26 cellular contexts compared by ENCODE assay signal in the genomic region with DNA sequence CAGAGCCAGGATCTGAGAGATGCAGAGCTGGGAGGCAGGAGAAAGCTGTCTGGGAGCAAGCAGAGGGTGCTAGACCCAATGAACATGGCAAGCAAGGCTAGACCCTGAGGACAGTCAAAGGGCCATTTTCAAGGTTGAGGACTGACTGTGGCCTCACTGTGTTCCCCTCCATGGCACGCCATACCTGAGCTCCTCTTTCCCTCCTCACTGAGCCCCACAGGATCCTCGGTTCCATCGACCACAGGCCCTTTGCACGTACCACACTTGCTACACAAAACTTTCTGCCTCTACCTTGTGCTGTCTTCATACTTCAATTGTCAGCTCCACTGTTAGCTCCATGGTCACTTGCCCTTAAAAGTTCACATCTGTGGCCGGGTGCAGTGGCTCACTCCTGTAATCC.
"Had no signal": no experiment of that assay in that cellular context is flagged by ENCODE, and none has a peak within 500 bp of the region (broad histone marks: within the 10 kb centered on the region; RNA-seq: fewer than 3 reads in every experiment).

No MANE protein-coding gene starts in this region.

- H3K36me3 ChIP-seq: prostate gland, right atrium auricular region, transverse colon had no signal

- H3K4me1 Mint-ChIP-seq: immature natural killer cell had no signal

- H3K4me3 ChIP-seq: dorsolateral prefrontal cortex, esophagus muscularis mucosa, heart right ventricle, lower lobe of right lung, prostate gland, right atrium auricular region, smooth muscle cell, suprapubic skin, transverse colon had no signal

- H3K9me3 ChIP-seq: esophagus muscularis mucosa, heart right ventricle, lower lobe of right lung, prostate gland, right atrium auricular region, suprapubic skin, transverse colon had no signal

- DNase-seq: cerebellar nuclear complex; dorsolateral prefrontal cortex; effector CD4-positive, alpha-beta T cell; foreskin melanocyte; glutamatergic neuron; heart right ventricle; hippocampal formation; immature natural killer cell; islet precursor cell; kidney glomerular epithelial cell; left colon; left ventricle myocardium superior; lower lobe of right lung; naive thymus-derived CD8-positive, alpha-beta T cell; stimulated activated CD4-positive, alpha-beta T cell treated with anti-CD3 and anti-CD28 coated beads, Interleukin-12 subunit alpha, Interleukin-12 subunit beta, amount 100 ng/mL, for 4 hours; stimulated activated CD4-positive, alpha-beta T cell treated with anti-CD3 and anti-CD28 coated beads, Interleukin-1b, Interleukin-23, amount 100 ng/mL, for 48 hours; stimulated activated CD4-positive, alpha-beta T cell treated with anti-CD3 and anti-CD28 coated beads, Interleukin-4, amount 100 ng/mL, for 1 hour; stimulated activated CD8-positive, alpha-beta memory T cell treated with anti-CD3 and anti-CD28 coated beads, Interleukin-4, amount 100 ng/mL, for 48 hours; stimulated activated naive CD4-positive, alpha-beta T cell; stimulated activated naive CD8-positive, alpha-beta T cell treated with anti-CD3 and anti-CD28 coated beads, Interleukin-15, amount 100 ng/mL, for 72 hours; transverse colon had no signal

- H3K4me3 Mint-ChIP-seq: immature natural killer cell; naive thymus-derived CD8-positive, alpha-beta T cell; stimulated activated naive CD8-positive, alpha-beta T cell treated with anti-CD3 and anti-CD28 coated beads, Interleukin-15, amount 100 ng/mL, for 72 hours had no signal

- H3K27me3 ChIP-seq: esophagus muscularis mucosa, heart right ventricle, right atrium auricular region, suprapubic skin, transverse colon had no signal

- H3K27ac Mint-ChIP-seq: stimulated activated naive CD8-positive, alpha-beta T cell treated with anti-CD3 and anti-CD28 coated beads, Interleukin-15, amount 100 ng/mL, for 72 hours had no signal

- H3K27me3 Mint-ChIP-seq: naive thymus-derived CD8-positive, alpha-beta T cell; stimulated activated naive CD8-positive, alpha-beta T cell treated with anti-CD3 and anti-CD28 coated beads, Interleukin-15, amount 100 ng/mL, for 72 hours had no signal

- H3K27ac ChIP-seq: dorsolateral prefrontal cortex, esophagus muscularis mucosa, heart right ventricle, lower lobe of right lung, prostate gland, right atrium auricular region, suprapubic skin, transverse colon had no signal

- H3K9me3 Mint-ChIP-seq: immature natural killer cell; naive thymus-derived CD8-positive, alpha-beta T cell had no signal

- H3K4me1 ChIP-seq: esophagus muscularis mucosa, lower lobe of right lung, prostate gland, right atrium auricular region, suprapubic skin, transverse colon had no signal
